Comparison of ENCODE assay signal across 26 cellular contexts in the genomic region with DNA sequence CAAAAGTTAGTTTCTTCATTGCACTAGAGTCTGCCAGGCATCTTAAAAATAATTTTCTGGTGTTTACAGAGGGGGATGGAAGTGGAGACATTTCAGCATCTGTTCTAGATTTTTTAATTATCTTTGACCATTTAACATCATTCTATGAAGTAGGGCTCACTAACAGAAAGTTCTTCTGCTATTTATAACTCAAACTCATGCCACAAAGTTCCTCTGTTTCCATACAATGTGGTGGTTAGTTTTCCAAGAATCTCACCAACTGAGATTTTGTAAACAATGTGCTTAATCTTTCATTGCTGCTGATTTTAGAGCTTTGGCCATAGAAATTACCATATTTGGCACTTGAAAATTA.
"Had no signal": no experiment of that assay in that cellular context is flagged by ENCODE, and none has a peak within 500 bp of the region (broad histone marks: within the 10 kb centered on the region; RNA-seq: fewer than 3 reads in every experiment).

No MANE protein-coding gene starts in this region.

- H3K9me3 Mint-ChIP-seq: activated CD4-positive, alpha-beta T cell treated with anti-CD3 and anti-CD28 coated beads, Interleukin-2, amount 10 ng/mL, durations not matched to agents 7 days and 5 days; activated CD8-positive, alpha-beta T cell treated with anti-CD3 and anti-CD28 coated beads for 36 hours; activated naive CD4-positive, alpha-beta T cell treated with anti-CD3 and anti-CD28 coated beads, Interleukin-2, amount 50 U/mL, for 24 hours; dendritic cell treated with granulocyte-macrophage colony-stimulating factor and Interleukin-4, amounts not matched to agents 40 ng/mL and 50 ng/mL, for 4 days; natural killer cell; stimulated activated naive CD8-positive, alpha-beta T cell treated with anti-CD3 and anti-CD28 coated beads, Interleukin-15, Interleukin-2, amounts not matched to agents 100 ng/mL and 50 ng/mL, for 24 hours; T-helper 2 cell treated with Interferon-gamma antibody and Interleukin-4, amounts not matched to agents 5 μg/mL and 100 μg/mL, for 36 hours had no signal

- DNase-seq: activated CD4-positive, alpha-beta T cell treated with anti-CD3 and anti-CD28 coated beads, Interleukin-2, amount 10 ng/mL, durations not matched to agents 7 days and 5 days; activated CD4-positive, CD25-positive, alpha-beta regulatory T cell treated with anti-CD3 and anti-CD28 coated beads, Interleukin-2, amount 50 U/mL, for 72 hours; activated CD8-positive, alpha-beta T cell treated with anti-CD3 and anti-CD28 coated beads for 36 hours; activated gamma-delta T cell treated with Interleukin-2 at 50 U/mL for 16 hours; activated T-cell treated with anti-CD3 and anti-CD28 coated beads, Interleukin-2, amount 50 U/mL, for 1 hour; amniotic stem cell; cerebellar nuclear complex; effector CD4-positive, alpha-beta T cell; heart right ventricle; left ventricle myocardium inferior; midbrain; natural killer cell; pancreas; psoas muscle; stimulated activated CD4-positive, alpha-beta T cell treated with anti-CD3 and anti-CD28 coated beads, Interleukin-1b, Interleukin-23, amount 100 ng/mL, for 48 hours; substantia nigra; transverse colon; uterus; WERI-Rb-1 had no signal

- H3K4me1 ChIP-seq: heart right ventricle, left ventricle myocardium inferior, right atrium auricular region, transverse colon, uterus had no signal

- H3K27ac Mint-ChIP-seq: activated CD4-positive, alpha-beta T cell treated with anti-CD3 and anti-CD28 coated beads, Interleukin-2, amount 10 ng/mL, durations not matched to agents 7 days and 5 days; activated CD8-positive, alpha-beta T cell treated with anti-CD3 and anti-CD28 coated beads for 36 hours; activated naive CD4-positive, alpha-beta T cell treated with anti-CD3 and anti-CD28 coated beads, Interleukin-2, amount 50 U/mL, for 24 hours; dendritic cell treated with granulocyte-macrophage colony-stimulating factor and Interleukin-4, amounts not matched to agents 40 ng/mL and 50 ng/mL, for 4 days; natural killer cell; stimulated activated naive CD8-positive, alpha-beta T cell treated with anti-CD3 and anti-CD28 coated beads, Interleukin-15, Interleukin-2, amounts not matched to agents 100 ng/mL and 50 ng/mL, for 24 hours; T-helper 2 cell treated with Interferon-gamma antibody and Interleukin-4, amounts not matched to agents 5 μg/mL and 100 μg/mL, for 36 hours had no signal

- H3K4me3 Mint-ChIP-seq: activated CD4-positive, alpha-beta T cell treated with anti-CD3 and anti-CD28 coated beads, Interleukin-2, amount 10 ng/mL, durations not matched to agents 7 days and 5 days; activated CD8-positive, alpha-beta T cell treated with anti-CD3 and anti-CD28 coated beads for 36 hours; activated naive CD4-positive, alpha-beta T cell treated with anti-CD3 and anti-CD28 coated beads, Interleukin-2, amount 50 U/mL, for 24 hours; dendritic cell treated with granulocyte-macrophage colony-stimulating factor and Interleukin-4, amounts not matched to agents 40 ng/mL and 50 ng/mL, for 4 days; natural killer cell; stimulated activated naive CD8-positive, alpha-beta T cell treated with anti-CD3 and anti-CD28 coated beads, Interleukin-15, Interleukin-2, amounts not matched to agents 100 ng/mL and 50 ng/mL, for 24 hours; T-helper 2 cell treated with Interferon-gamma antibody and Interleukin-4, amounts not matched to agents 5 μg/mL and 100 μg/mL, for 36 hours had no signal

- H3K27me3 Mint-ChIP-seq: activated CD4-positive, alpha-beta T cell treated with anti-CD3 and anti-CD28 coated beads, Interleukin-2, amount 10 ng/mL, durations not matched to agents 7 days and 5 days; activated CD8-positive, alpha-beta T cell treated with anti-CD3 and anti-CD28 coated beads for 36 hours; activated naive CD4-positive, alpha-beta T cell treated with anti-CD3 and anti-CD28 coated beads, Interleukin-2, amount 50 U/mL, for 24 hours; dendritic cell treated with granulocyte-macrophage colony-stimulating factor and Interleukin-4, amounts not matched to agents 40 ng/mL and 50 ng/mL, for 4 days; stimulated activated naive CD8-positive, alpha-beta T cell treated with anti-CD3 and anti-CD28 coated beads, Interleukin-15, Interleukin-2, amounts not matched to agents 100 ng/mL and 50 ng/mL, for 24 hours had no signal

- H3K27me3 ChIP-seq: neutrophil, pancreas, transverse colon had no signal

- H3K27ac ChIP-seq: heart right ventricle, left ventricle myocardium inferior, neutrophil, psoas muscle, right atrium auricular region, SK-N-MC, transverse colon, WERI-Rb-1 had no signal

- H3K4me1 Mint-ChIP-seq: activated CD4-positive, alpha-beta T cell treated with anti-CD3 and anti-CD28 coated beads, Interleukin-2, amount 10 ng/mL, durations not matched to agents 7 days and 5 days; activated naive CD4-positive, alpha-beta T cell treated with anti-CD3 and anti-CD28 coated beads, Interleukin-2, amount 50 U/mL, for 24 hours; natural killer cell had no signal

- H3K9me3 ChIP-seq: heart right ventricle, left ventricle myocardium inferior, neutrophil, pancreas, psoas muscle, right atrium auricular region, transverse colon, uterus had no signal

- ATAC-seq: activated CD8-positive, alpha-beta T cell treated with anti-CD3 and anti-CD28 coated beads for 36 hours; heart right ventricle; natural killer cell; psoas muscle had no signal

- H3K36me3 ChIP-seq: heart right ventricle, left ventricle myocardium inferior, neutrophil, pancreas, right atrium auricular region, transverse colon, uterus, WERI-Rb-1 had no signal

- H3K36me3 Mint-ChIP-seq: activated naive CD4-positive, alpha-beta T cell treated with anti-CD3 and anti-CD28 coated beads, Interleukin-2, amount 50 U/mL, for 24 hours; natural killer cell had no signal

- H3K4me3 ChIP-seq: heart right ventricle, left ventricle myocardium inferior, pancreas, psoas muscle, right atrium auricular region, SK-N-MC, transverse colon, uterus had no signal
